Comparison of ENCODE assay signal across 13 cellular contexts in the genomic region with DNA sequence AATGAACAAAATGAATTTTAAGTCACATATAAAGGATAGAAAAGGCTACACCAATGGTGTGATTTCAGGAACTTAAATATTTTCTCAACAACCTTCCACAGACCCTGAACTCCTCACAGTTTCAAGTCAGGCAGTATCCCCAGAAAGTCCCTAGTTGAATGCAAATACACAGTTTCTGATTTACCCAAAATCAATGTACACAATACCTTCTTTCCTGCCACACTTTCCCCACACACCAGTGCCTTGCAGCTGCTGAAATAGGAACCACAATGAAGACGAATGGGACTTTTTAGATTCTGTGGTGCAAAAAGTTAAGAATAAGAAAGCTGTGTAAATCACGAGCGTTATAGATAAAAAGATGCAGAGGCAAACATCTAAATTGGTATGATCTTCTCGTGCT.
DNase-seq lines count a peak whose midpoint lies in the region; ATAC-seq and FAIRE-seq lines count a peak whose summit lies in the region.
"Had no signal": no experiment of that assay in that cellular context is flagged by ENCODE, and none has a peak within 500 bp of the region (broad histone marks: within the 10 kb centered on the region; RNA-seq: fewer than 3 reads in every experiment).

No MANE protein-coding gene starts in this region.

- H3K27me3 ChIP-seq in mesendoderm (ENCODE audit: insufficient read depth, low read length, poor library complexity): no peaks in the 10 kb centered on the region
- H3K27me3 ChIP-seq: BLaER1 had no signal

- no peak overlapping the region for H2BK15ac ChIP-seq in mesendoderm (replicated peaks; ENCODE audit: low read depth)

- no peak for FAIRE-seq in HTR-8/SVneo (lab: Jason Lieb, UNC)

- no peaks in the 10 kb centered on the region for H3K36me3 ChIP-seq in mesendoderm (ENCODE audit: control insufficient read depth, insufficient read depth, low read length)
- H3K36me3 ChIP-seq: BLaER1 had no signal

- no peak overlapping the region for H4K5ac ChIP-seq in mesendoderm (ENCODE audit: low read length)

- no peak overlapping the region for H4K8ac ChIP-seq in mesendoderm (ENCODE audit: low read depth, low read length)

- H3K56ac ChIP-seq in mesendoderm (ENCODE audit: low read length): no peak overlapping the region

- no peaks in the 10 kb centered on the region for H3K79me1 ChIP-seq in mesendoderm (ENCODE audit: low read length)

- no peak overlapping the region for H3K18ac ChIP-seq in mesendoderm (ENCODE audit: low read length)

- H3K23ac ChIP-seq in mesendoderm (ENCODE audit: low read length): no peak overlapping the region

- H3K27ac ChIP-seq in mesendoderm (ENCODE audit: low read depth, low read length): no peak overlapping the region
- H3K27ac ChIP-seq: BLaER1, epithelial cell of prostate, PC-9 had no signal

- ATAC-seq in GM18517 (IDR thresholded peaks at IDR 0.05; ENCODE audit: unreplicated experiment) (peak; percentile 82), GM21447 (IDR thresholded peaks at IDR 0.05; ENCODE audit: unreplicated experiment) (peak; percentile 84), HG03039 (IDR thresholded peaks at IDR 0.05; ENCODE audit: unreplicated experiment) (peak; percentile 90)
- ATAC-seq: sciatic nerve had no signal

- DNase-seq in NAMALWA (ENCODE audit: low spot score) (peak; percentile 17), cerebellum (ENCODE audit: low spot score) (no peak), iPS-NIHi7 (ENCODE audit: extremely low spot score) (no peak), mesendoderm (no peak), HTR-8/SVneo (ENCODE audit: insufficient read length, low spot score) (no peak)
- DNase-seq: NCI-H146, PC-9 had no signal

- H2BK5ac ChIP-seq in mesendoderm (ENCODE audit: low read length): no peak overlapping the region

- no CpG with 5 or more reads among the region's 4 CpGs for WGBS in mesendoderm (ENCODE audit: extremely low coverage, insufficient coverage, low lambda C conversion rate)

- H3K79me2 ChIP-seq in mesendoderm (ENCODE audit: control insufficient read depth, insufficient read depth, low read length): no peaks in the 10 kb centered on the region

- H3K4me2 ChIP-seq in mesendoderm (ENCODE audit: low read length): no peak overlapping the region
- H3K4me2 ChIP-seq: BLaER1, PC-9 had no signal

- H2AK5ac ChIP-seq in mesendoderm (ENCODE audit: low read length): no peak overlapping the region

- no peak overlapping the region for H2BK120ac ChIP-seq in mesendoderm (ENCODE audit: low read depth, low read length)

- H3K9ac ChIP-seq in mesendoderm (ENCODE audit: low read length): no peak overlapping the region
- H3K9ac ChIP-seq: BLaER1 had no signal

- H3K4me3 ChIP-seq in mesendoderm (ENCODE audit: low read length): no peak overlapping the region
- H3K4me3 ChIP-seq: BLaER1, PC-9 had no signal

- no peak overlapping the region for H3K4ac ChIP-seq in mesendoderm (ENCODE audit: low read depth, low read length)

- no peaks in the 10 kb centered on the region for H3K4me1 ChIP-seq in mesendoderm (ENCODE audit: control insufficient read depth, low read depth, low read length)
- H3K4me1 ChIP-seq: BLaER1 had no signal
